ENCODE assay signal across 31 cellular contexts in genomic region chr2:4073178-4073577, GRCh38.
"Had no signal": no experiment of that assay in that cellular context is flagged by ENCODE, and none has a peak within 500 bp of the region (broad histone marks: within the 10 kb centered on the region; RNA-seq: fewer than 3 reads in every experiment).

No MANE protein-coding gene starts in this region.

- H3K4me3 Mint-ChIP-seq: activated B cell treated with CpG ODN at 0.5 μM for 24 hours; activated CD8-positive, alpha-beta T cell treated with anti-CD3 and anti-CD28 coated beads for 36 hours; activated naive CD4-positive, alpha-beta T cell treated with anti-CD3 and anti-CD28 coated beads for 36 hours; activated naive CD4-positive, alpha-beta T cell treated with anti-CD3 and anti-CD28 coated beads, Interleukin-2, amount 50 U/mL, for 24 hours; activated naive CD8-positive, alpha-beta T cell treated with anti-CD3 and anti-CD28 coated beads for 36 hours; activated naive CD8-positive, alpha-beta T cell treated with anti-CD3 and anti-CD28 coated beads, Interleukin-2, amount 50 U/mL, for 24 hours; activated T-helper 1 cell treated with anti-CD3 and anti-CD28 coated beads, Interleukin-12 subunit alpha, Interleukin-12 subunit beta, Interleukin-2, Interleukin-4 antibody, amounts not matched to agents 30 ng/mL and 10 ng/mL and 1 ng/mL, durations not matched to agents 14 hours and 24 hours and 36 hours; effector memory CD8-positive, alpha-beta T cell; T-helper 17 cell; T-helper 2 cell treated with Interferon-gamma antibody and Interleukin-4, amounts not matched to agents 5 μg/mL and 100 μg/mL, for 36 hours had no signal

- H3K27ac ChIP-seq: adrenal gland, body of pancreas, epithelial cell of prostate, WERI-Rb-1 had no signal

- H3K36me3 ChIP-seq: adrenal gland, WERI-Rb-1 had no signal

- H3K9me3 Mint-ChIP-seq: activated CD8-positive, alpha-beta T cell treated with anti-CD3 and anti-CD28 coated beads for 36 hours; activated naive CD4-positive, alpha-beta T cell treated with anti-CD3 and anti-CD28 coated beads for 36 hours; activated naive CD8-positive, alpha-beta T cell treated with anti-CD3 and anti-CD28 coated beads for 36 hours; activated naive CD8-positive, alpha-beta T cell treated with anti-CD3 and anti-CD28 coated beads, Interleukin-2, amount 50 U/mL, for 24 hours; activated T-helper 1 cell treated with anti-CD3 and anti-CD28 coated beads, Interleukin-12 subunit alpha, Interleukin-12 subunit beta, Interleukin-2, Interleukin-4 antibody, amounts not matched to agents 30 ng/mL and 10 ng/mL and 1 ng/mL, durations not matched to agents 14 hours and 24 hours and 36 hours; activated T-helper 2 cell treated with anti-CD3 and anti-CD28 coated beads, Interferon-gamma antibody, Interleukin-2, Interleukin-4, amounts not matched to agents 10 μg/mL and 5 μg/mL and 100 μg/mL, durations not matched to agents 14 hours and 24 hours and 36 hours; T-helper 2 cell treated with Interferon-gamma antibody and Interleukin-4, amounts not matched to agents 5 μg/mL and 100 μg/mL, for 36 hours had no signal

- H3K9me3 ChIP-seq: adrenal gland, body of pancreas had no signal

- H3K27me3 Mint-ChIP-seq: activated B cell treated with CpG ODN at 0.5 μM for 24 hours; activated CD8-positive, alpha-beta T cell treated with anti-CD3 and anti-CD28 coated beads for 36 hours; activated naive CD4-positive, alpha-beta T cell treated with anti-CD3 and anti-CD28 coated beads, Interleukin-2, amount 50 U/mL, for 24 hours; activated naive CD8-positive, alpha-beta T cell treated with anti-CD3 and anti-CD28 coated beads for 36 hours; activated naive CD8-positive, alpha-beta T cell treated with anti-CD3 and anti-CD28 coated beads, Interleukin-2, amount 50 U/mL, for 24 hours; effector memory CD8-positive, alpha-beta T cell; T-helper 17 cell had no signal

- H3K27me3 ChIP-seq: adrenal gland, body of pancreas had no signal

- H3K36me3 Mint-ChIP-seq: activated naive CD4-positive, alpha-beta T cell treated with anti-CD3 and anti-CD28 coated beads, Interleukin-2, amount 50 U/mL, for 24 hours; activated naive CD8-positive, alpha-beta T cell treated with anti-CD3 and anti-CD28 coated beads for 36 hours had no signal

- H3K4me1 ChIP-seq: adrenal gland, body of pancreas had no signal

- H3K27ac Mint-ChIP-seq: activated B cell treated with CpG ODN at 0.5 μM for 24 hours; activated CD8-positive, alpha-beta T cell treated with anti-CD3 and anti-CD28 coated beads for 36 hours; activated naive CD4-positive, alpha-beta T cell treated with anti-CD3 and anti-CD28 coated beads for 36 hours; activated naive CD4-positive, alpha-beta T cell treated with anti-CD3 and anti-CD28 coated beads, Interleukin-2, amount 50 U/mL, for 24 hours; activated naive CD8-positive, alpha-beta T cell treated with anti-CD3 and anti-CD28 coated beads for 36 hours; activated naive CD8-positive, alpha-beta T cell treated with anti-CD3 and anti-CD28 coated beads, Interleukin-2, amount 50 U/mL, for 24 hours; activated T-helper 1 cell treated with anti-CD3 and anti-CD28 coated beads, Interleukin-12 subunit alpha, Interleukin-12 subunit beta, Interleukin-2, Interleukin-4 antibody, amounts not matched to agents 30 ng/mL and 10 ng/mL and 1 ng/mL, durations not matched to agents 14 hours and 24 hours and 36 hours; activated T-helper 2 cell treated with anti-CD3 and anti-CD28 coated beads, Interferon-gamma antibody, Interleukin-2, Interleukin-4, amounts not matched to agents 10 μg/mL and 5 μg/mL and 100 μg/mL, durations not matched to agents 14 hours and 24 hours and 36 hours; effector memory CD8-positive, alpha-beta T cell; T-helper 17 cell; T-helper 2 cell treated with Interferon-gamma antibody and Interleukin-4, amounts not matched to agents 5 μg/mL and 100 μg/mL, for 36 hours had no signal

- H3K4me1 Mint-ChIP-seq: activated B cell treated with CpG ODN at 0.5 μM for 24 hours; activated naive CD4-positive, alpha-beta T cell treated with anti-CD3 and anti-CD28 coated beads, Interleukin-2, amount 50 U/mL, for 24 hours; activated naive CD8-positive, alpha-beta T cell treated with anti-CD3 and anti-CD28 coated beads for 36 hours; activated naive CD8-positive, alpha-beta T cell treated with anti-CD3 and anti-CD28 coated beads, Interleukin-2, amount 50 U/mL, for 24 hours; T-helper 17 cell had no signal

- DNase-seq: activated B cell treated with CpG ODN at 0.5 μM for 24 hours; activated CD4-positive, alpha-beta T cell treated with anti-CD3 and anti-CD28 coated beads for 48 hours; activated CD4-positive, alpha-beta T cell treated with anti-CD3 and anti-CD28 coated beads, Interleukin-2, amount 50 U/mL, for 1 hour; activated CD4-positive, alpha-beta T cell treated with anti-CD3 and anti-CD28 coated beads, Interleukin-2, amount 50 U/mL, for 48 hours; activated CD8-positive, alpha-beta memory T cell treated with anti-CD3 and anti-CD28 coated beads for 24 hours; activated CD8-positive, alpha-beta T cell treated with anti-CD3 and anti-CD28 coated beads for 36 hours; activated effector memory CD4-positive, alpha-beta T cell treated with anti-CD3 and anti-CD28 coated beads, Interleukin-2, amount 50 U/mL, for 16 hours; activated naive CD4-positive, alpha-beta T cell treated with anti-CD3 and anti-CD28 coated beads for 36 hours; activated naive CD8-positive, alpha-beta T cell treated with anti-CD3 and anti-CD28 coated beads for 36 hours; activated naive CD8-positive, alpha-beta T cell treated with anti-CD3 and anti-CD28 coated beads, Interleukin-2, amount 50 U/mL, for 24 hours; activated T-cell treated with anti-CD3 and anti-CD28 coated beads, Interleukin-2, amount 50 U/mL, for 48 hours; adrenal gland; amygdala; body of pancreas; caudate nucleus; cortex of kidney; dermis blood vessel endothelial cell; effector CD4-positive, alpha-beta T cell; effector memory CD8-positive, alpha-beta T cell; foreskin fibroblast; head of caudate nucleus; T-helper 1 cell; T-helper 17 cell; T1000; WERI-Rb-1 had no signal

- ATAC-seq: activated CD4-positive, CD25-positive, alpha-beta regulatory T cell treated with anti-CD3 and anti-CD28 coated beads, Interleukin-2, amount 50 U/mL, for 24 hours; activated CD8-positive, alpha-beta T cell treated with anti-CD3 and anti-CD28 coated beads for 36 hours; activated naive CD8-positive, alpha-beta T cell treated with anti-CD3 and anti-CD28 coated beads, Interleukin-2, amount 50 U/mL, for 24 hours; body of pancreas; effector memory CD8-positive, alpha-beta T cell; T-helper 17 cell had no signal

- H3K4me3 ChIP-seq: adrenal gland, body of pancreas had no signal
